3 cellular contexts compared by ENCODE assay signal in genomic region chr2:64990823-64991222, GRCh38.
TF ChIP-seq lines count a peak whose summit lies in the region.

No MANE protein-coding gene starts in this region.

TF ChIP-seq in HCT116, 20 proteins besides CTCF, POLR2A, EP300 and RAD21:
- no peak for TF ChIP-seq CBX3 (IDR thresholded peaks at IDR 0.05; ENCODE audit: low read depth)
- TF ChIP-seq SRF (IDR thresholded peaks at IDR 0.05; ENCODE audit: low read depth), result no peak
- no peak for TF ChIP-seq FOSL1 (IDR thresholded peaks at IDR 0.05; ENCODE audit: low read depth)
- TF ChIP-seq EGR1 (IDR thresholded peaks at IDR 0.05; ENCODE audit: low read depth), result no peak
- no peak for TF ChIP-seq POLR2AphosphoS5 (IDR thresholded peaks at IDR 0.05; ENCODE audit: low read depth, low read length)
- no peak for TF ChIP-seq EZH2 (IDR thresholded peaks at IDR 0.05)
- TF ChIP-seq SP1 (IDR thresholded peaks at IDR 0.05; ENCODE audit: low read depth), result no peak
- no peak for TF ChIP-seq REST (IDR thresholded peaks at IDR 0.05; ENCODE audit: low read depth)
- no peak for TF ChIP-seq ZNF274 (IDR thresholded peaks at IDR 0.05; ENCODE audit: low read depth, low read length)
- no peak for TF ChIP-seq YY1 (IDR thresholded peaks at IDR 0.05; ENCODE audit: extremely low read depth, insufficient replicate concordance, low read depth, low read length)
- TF ChIP-seq TCF7L2 (IDR thresholded peaks at IDR 0.05; ENCODE audit: borderline replicate concordance, extremely low read depth, insufficient read depth, insufficient read length), result no peak
- no peak for TF ChIP-seq ATF3 (IDR thresholded peaks at IDR 0.05)
- no peak for TF ChIP-seq ELF1 (IDR thresholded peaks at IDR 0.05; ENCODE audit: borderline replicate concordance, low read depth)
- TF ChIP-seq CEBPB (IDR thresholded peaks at IDR 0.05; ENCODE audit: low read depth), result no peak
- no peak for TF ChIP-seq JUND (IDR thresholded peaks at IDR 0.05)
- no peak for TF ChIP-seq EZH2phosphoT487 (IDR thresholded peaks at IDR 0.05; ENCODE audit: borderline replicate concordance)
- no peak for TF ChIP-seq SIN3A (IDR thresholded peaks at IDR 0.05; ENCODE audit: low read depth)
- TF ChIP-seq ZFX (IDR thresholded peaks at IDR 0.05), result no peak
- no peak for TF ChIP-seq ZBTB33 (IDR thresholded peaks at IDR 0.05; ENCODE audit: extremely low read depth, insufficient replicate concordance, low read length)
TF ChIP-seq in HCT116: peak in this region for 0.

TF ChIP-seq in K562, 482 proteins besides CTCF, POLR2A, EP300 and RAD21 (continues in another document):
- TF ChIP-seq PRDM10 (IDR thresholded peaks at IDR 0.05; ENCODE audit: partially characterized antibody) (no peak), SNIP1 (IDR thresholded peaks at IDR 0.05; ENCODE audit: low read depth) (no peak), ARHGAP35 (IDR thresholded peaks at IDR 0.05; ENCODE audit: partially characterized antibody) (no peak), RBM22 (IDR thresholded peaks at IDR 0.05; ENCODE audit: low read depth, low read length, poor library complexity, severe bottlenecking) (no peak), SMARCA5 (IDR thresholded peaks at IDR 0.05) (no peak)

TF ChIP-seq in HEK293T, 16 proteins besides CTCF, POLR2A, EP300 and RAD21:
- TF ChIP-seq ARNT (IDR thresholded peaks at IDR 0.05) (no peak), ELF4 (IDR thresholded peaks at IDR 0.05) (no peak), L3MBTL2 (conservative IDR thresholded peaks at IDR 0.05) (no peak), LEF1 (IDR thresholded peaks at IDR 0.05; ENCODE audit: borderline replicate concordance) (no peak), SP1 (IDR thresholded peaks at IDR 0.05) (no peak), NFRKB (IDR thresholded peaks at IDR 0.05) (no peak), HDGF (IDR thresholded peaks at IDR 0.05; ENCODE audit: borderline replicate concordance) (no peak), CTBP1 (IDR thresholded peaks at IDR 0.05; ENCODE audit: borderline replicate concordance) (no peak), FOXK2 (IDR thresholded peaks at IDR 0.05) (no peak), FOXM1 (IDR thresholded peaks at IDR 0.05; ENCODE audit: borderline replicate concordance) (no peak), TARDBP (IDR thresholded peaks at IDR 0.05) (no peak)
